12 cellular contexts compared by ENCODE assay signal in genomic region chr1:26360807-26361604, GRCh38. TPM values are rescaled to one million over a fixed set of nuclear protein-coding genes. Genes with fewer than 3 reads are reported as not detected.
A peak's percentile ranks its signal among the peaks of the same experiment; 100 is the strongest.
DNase-seq lines count a peak whose midpoint lies in the region; ATAC-seq, FAIRE-seq and TF ChIP-seq lines count a peak whose summit lies in the region.
"Had no signal": no experiment of that assay in that cellular context is flagged by ENCODE, and none has a peak within 500 bp of the region (broad histone marks: within the 10 kb centered on the region; RNA-seq: fewer than 3 reads in every experiment).

No MANE protein-coding gene starts in this region.

- peaks cover 22% of the 10 kb centered on the region for H3K4me1 ChIP-seq in PC-3 (ENCODE audit: insufficient read depth, low read length)
- no peaks in the 10 kb centered on the region for H3K4me1 ChIP-seq in endothelial cell of umbilical vein (ENCODE audit: control insufficient read depth, extremely low read depth, insufficient read depth, low read length)
- peaks cover 19 to 22% of the 10 kb centered on the region in 2 donors for H3K4me1 ChIP-seq in neuronal stem cell (ENCODE audit: control insufficient read depth in 2 of 2, insufficient read depth in 1 of 2, low read depth in 1 of 2, low read length in 2 of 2)
- H3K4me1 ChIP-seq in adrenal gland (replicated peaks in 1 of 2), result no peaks in the 10 kb centered on the region

- H3K36me3 ChIP-seq in PC-3 (ENCODE audit: low read depth, low read length) (no peaks in the 10 kb centered on the region), endothelial cell of umbilical vein (ENCODE audit: control insufficient read depth in 2 of 2, extremely low read depth in 1 of 2, insufficient read depth in 2 of 2, low read length in 2 of 2) (no peaks in the 10 kb centered on the region), neuronal stem cell (replicated peaks in 1 of 2; ENCODE audit: control insufficient read depth in 2 of 2, insufficient read depth in 2 of 2, low read length in 2 of 2) (no peaks in the 10 kb centered on the region), adrenal gland (replicated peaks in 1 of 2) (no peaks in the 10 kb centered on the region)

- peak overlapping the region; percentile 90 for H2AK5ac ChIP-seq in neuronal stem cell (ENCODE audit: low read depth, low read length)

- H3K9me3 ChIP-seq in PC-3 (ENCODE audit: low read length), result no peaks in the 10 kb centered on the region
- no peaks in the 10 kb centered on the region for H3K9me3 ChIP-seq in endothelial cell of umbilical vein (replicated peaks; ENCODE audit: control insufficient read depth, insufficient read depth, low read length)
- no peaks in the 10 kb centered on the region for H3K9me3 ChIP-seq in neuronal stem cell (replicated peaks in 1 of 2; ENCODE audit: control insufficient read depth in 2 of 2, insufficient read depth in 1 of 2, low read depth in 1 of 2, low read length in 2 of 2)
- H3K9me3 ChIP-seq in adrenal gland (replicated peaks in 1 of 3), result no peaks in the 10 kb centered on the region

- peak overlapping the region; percentile 85 for H2BK120ac ChIP-seq in neuronal stem cell (ENCODE audit: low read depth, low read length)

- peak overlapping the region; percentile 66 for H3K4ac ChIP-seq in neuronal stem cell (ENCODE audit: low read length)

- H3K4me3 ChIP-seq in PC-3 (ENCODE audit: low read length) (no peak overlapping the region), endothelial cell of umbilical vein (replicated peaks in 1 of 3; ENCODE audit: insufficient read depth in 1 of 3, low read depth in 1 of 3, low read length in 3 of 3) (no peak overlapping the region), neuronal stem cell (ENCODE audit: low read length in 2 of 2) (no peak overlapping the region), adrenal gland (no peak overlapping the region)

- FAIRE-seq in endothelial cell of umbilical vein (lab: Jason Lieb, UNC), result no peak

- peak overlapping the region; percentile 31; the same call in 1 of the 2 replicates for H3K4me2 ChIP-seq in PC-3 (ENCODE audit: low read length)
- no peak overlapping the region for H3K4me2 ChIP-seq in endothelial cell of umbilical vein (ENCODE audit: insufficient read depth, low read length)
- peak overlapping the region; percentile 79 for H3K4me2 ChIP-seq in neuronal stem cell (ENCODE audit: insufficient read depth, low read length, poor library complexity, severe bottlenecking)

- no peaks in the 10 kb centered on the region for H4K20me1 ChIP-seq in PC-3 (ENCODE audit: low read length)
- no peaks in the 10 kb centered on the region for H4K20me1 ChIP-seq in endothelial cell of umbilical vein (replicated peaks; ENCODE audit: control insufficient read depth, extremely low read depth, insufficient read depth, low read length)

- no peak overlapping the region for H3K14ac ChIP-seq in neuronal stem cell (ENCODE audit: low read length)

- H2AFZ ChIP-seq in PC-3 (ENCODE audit: low read length), result no peak overlapping the region
- peak overlapping the region; percentile 26 for H2AFZ ChIP-seq in endothelial cell of umbilical vein (ENCODE audit: low read depth, low read length)
- no peak overlapping the region for H2AFZ ChIP-seq in neuronal stem cell (ENCODE audit: low read length)

- H3K18ac ChIP-seq in neuronal stem cell (ENCODE audit: low read length), result peak overlapping the region; percentile 98

- WGBS in neuronal stem cell (ENCODE audit: extremely low coverage in 2 of 2, insufficient read length in 2 of 2, insufficient replicate concordance in 1 of 2), 2 donors, result no CpG with 5 or more reads among the region's 27 CpGs
- 67 to 71% (median 68%) methylated on average over 17 to 27 of the region's 27 CpGs for WGBS in adrenal gland, 4 donors

- TF ChIP-seq CTCF in PC-3 (conservative IDR thresholded peaks at IDR 0.05; ENCODE audit: low read depth, low read length), result no peak
- no peak for TF ChIP-seq CTCF in endothelial cell of umbilical vein (IDR thresholded peaks at IDR 0.05; ENCODE audit: extremely low read depth in 1 of 2, insufficient read depth in 1 of 2, low read depth in 1 of 2, low read length in 2 of 2)
- TF ChIP-seq CTCF in adrenal gland (IDR thresholded peaks at IDR 0.05), result no peak

- no peaks in the 10 kb centered on the region for H3K27me3 ChIP-seq in PC-3 (ENCODE audit: low read length)
- H3K27me3 ChIP-seq in endothelial cell of umbilical vein (ENCODE audit: control insufficient read depth in 2 of 2, insufficient read depth in 2 of 2, low read length in 2 of 2), result peaks cover 23 to 25% of the 10 kb centered on the region in 2 experiments
- peaks cover 0 to 15% (median 2%) of the 10 kb centered on the region in 3 experiments for H3K27me3 ChIP-seq in neuronal stem cell (ENCODE audit: control insufficient read depth in 3 of 3, insufficient read depth in 3 of 3, low read depth in 1 of 3, low read length in 3 of 3)
- H3K27me3 ChIP-seq in adrenal gland, result peaks cover 48% of the 10 kb centered on the region

- H3K27ac ChIP-seq in PC-3 (ENCODE audit: low read length) (no peak overlapping the region), endothelial cell of umbilical vein (ENCODE audit: insufficient read depth, low read depth, low read length) (no peak overlapping the region), neuronal stem cell (replicated peaks; ENCODE audit: low read length) (no peak overlapping the region), adrenal gland (no peak overlapping the region), substantia nigra (ENCODE audit: low read depth, low read length, poor library complexity, severe bottlenecking) (no peak overlapping the region)

- TF ChIP-seq POLR2A in endothelial cell of umbilical vein (IDR thresholded peaks at IDR 0.05; ENCODE audit: low read depth, low read length), result no peak
- TF ChIP-seq POLR2A in adrenal gland (IDR thresholded peaks at IDR 0.05), result no peak

- POLR2A ChIA-PET in PC-3 (lab: Charles Lee; ENCODE audit: unreplicated experiment) (no interaction called here), endothelial cell of umbilical vein (lab: Charles Lee) (no interaction called here)

- peak; percentile 36 for DNase-seq in ELF-1 (ENCODE audit: low read depth, low spot score)
- DNase-seq in PC-3, result no peak
- no peak for DNase-seq in endothelial cell of umbilical vein (ENCODE audit: low read depth, low spot score)
- no peak for DNase-seq in neuronal stem cell (ENCODE audit: low spot score)
- no peak for DNase-seq in adrenal gland
- no peak for DNase-seq in hippocampal formation (lab: John Stamatoyannopoulos, UW)
- DNase-seq in NCI-H2227 treated with DMSO at 0.1 percent for 48 hours (lab: John Stamatoyannopoulos, UW), result no peak
- DNase-seq in substantia nigra (lab: John Stamatoyannopoulos, UW), result no peak
- DNase-seq: NCI-H1436 treated with DMSO at 0.1 percent for 48 hours, SHP77 had no signal

- H3K79me1 ChIP-seq in neuronal stem cell (ENCODE audit: low read depth, low read length), result no peaks in the 10 kb centered on the region

- peak overlapping the region; percentile 29 for H4K8ac ChIP-seq in neuronal stem cell (ENCODE audit: low read depth, low read length)

- peak overlapping the region; percentile 96 for H2BK15ac ChIP-seq in neuronal stem cell (ENCODE audit: low read length)

- no peaks in the 10 kb centered on the region for H3F3A ChIP-seq in PC-3 (ENCODE audit: low read length, unreplicated experiment)

- ATAC-seq in PC-3, result no peak

- H3K9ac ChIP-seq in PC-3 (ENCODE audit: low read length) (no peak overlapping the region), endothelial cell of umbilical vein (replicated peaks; ENCODE audit: extremely low read depth, insufficient read depth, low read length) (no peak overlapping the region), neuronal stem cell (ENCODE audit: low read depth, low read length, poor library complexity) (peak overlapping the region; percentile 26)

- no TSS peak for BruUV-seq in PC-3 (replicated peaks; lab: Mats Ljungman, UMichigan)
- no TSS peak for BruUV-seq in endothelial cell of umbilical vein (replicated peaks; lab: Mats Ljungman, UMichigan)

- intact Hi-C loops in PC-3 (cut with micrococcal nuclease), result no loop called here
- intact Hi-C loops in endothelial cell of umbilical vein (cut with micrococcal nuclease), result loop anchor here (5.0 kb wide), 1 partner anchor 39 kb away; no protein-coding TSS in a partner anchor
- intact Hi-C loops in adrenal gland (cut with DNase I), result no loop called here

- H2BK5ac ChIP-seq in neuronal stem cell (ENCODE audit: low read length), result peak overlapping the region; percentile 68

- CTCF ChIA-PET in PC-3 (lab: Charles Lee), result no interaction called here
- CTCF ChIA-PET in endothelial cell of umbilical vein (lab: Charles Lee), result interaction anchor here (1.8 to 3.2 kb wide), 4 partner anchors 39 to 325 kb away, joined by 10 to 16 read pairs (median 12); no protein-coding TSS in a partner anchor

- no peaks in the 10 kb centered on the region for H3K9me1 ChIP-seq in endothelial cell of umbilical vein (replicated peaks; ENCODE audit: control insufficient read depth, extremely low read depth, insufficient read depth, low read length)

- dilution Hi-C loops in endothelial cell of umbilical vein (cut with MboI; ENCODE audit: extremely low pct_ligation_motif_present, low sequenced_read_pairs), result no loop called here

- H3K23ac ChIP-seq in neuronal stem cell (ENCODE audit: low read depth, low read length, poor library complexity), result peak overlapping the region; percentile 58

- no peaks in the 10 kb centered on the region for H3K9me2 ChIP-seq in PC-3 (replicated peaks; ENCODE audit: low read length)

- H4K91ac ChIP-seq in neuronal stem cell (ENCODE audit: low read depth, low read length, poor library complexity), result no peak overlapping the region

- H3K79me2 ChIP-seq in PC-3 (ENCODE audit: low read length), result no peaks in the 10 kb centered on the region
- H3K79me2 ChIP-seq in endothelial cell of umbilical vein (ENCODE audit: control insufficient read depth, insufficient read depth, low read length), result no peaks in the 10 kb centered on the region

- peak overlapping the region; percentile 87 for H2BK12ac ChIP-seq in neuronal stem cell (ENCODE audit: low read length)

RNA-seq across cellular contexts. Expression of gene CRYBG2, which starts 7.1 kb away (rescaled TPM):
- 15.3 and 16.1 TPM in 2 replicates for total RNA-seq in PC-3 (2014; rRNA removed)
- total RNA-seq in endothelial cell of umbilical vein, result not detected in 2 replicates
- not detected in 2 replicates for polyA plus RNA-seq in endothelial cell of umbilical vein
- polyA plus RNA-seq in endothelial cell of umbilical vein (2011; cell fraction: cytosol; rRNA removed), result not detected in 2 replicates
- not detected in 2 replicates for polyA plus RNA-seq in endothelial cell of umbilical vein (2011; cell fraction: nucleus; rRNA removed)
- polyA plus RNA-seq in endothelial cell of umbilical vein (2012), result not detected in 2 replicates
- polyA minus RNA-seq in endothelial cell of umbilical vein, result not detected in 2 replicates
- polyA minus RNA-seq in endothelial cell of umbilical vein (2011; cell fraction: cytosol; rRNA and poly(A)+ RNA removed), result 1.3 TPM
- not detected in 2 replicates for polyA minus RNA-seq in endothelial cell of umbilical vein (2011; cell fraction: nucleus; rRNA and poly(A)+ RNA removed)
- 7.8 TPM for polyA plus RNA-seq in neuronal stem cell (2013, experiment 1 of 2)
- polyA plus RNA-seq in neuronal stem cell (2013, experiment 2 of 2), result 9.1 TPM
- total RNA-seq in adrenal gland, result not detected
- polyA plus RNA-seq in adrenal gland, result under 1 TPM in 2 of 3 donors, not detected in 1; 0.20 to 0.48 TPM

RNA-seq across cellular contexts. Expression of gene ZNF683, which starts 11.5 kb away (rescaled TPM):
- not detected in 2 replicates for total RNA-seq in PC-3 (2014; rRNA removed)
- not detected in 2 replicates for total RNA-seq in endothelial cell of umbilical vein
- polyA plus RNA-seq in endothelial cell of umbilical vein, result not detected in 2 replicates
- polyA plus RNA-seq in endothelial cell of umbilical vein (2011; cell fraction: cytosol; rRNA removed), result not detected in 2 replicates
- not detected in 2 replicates for polyA plus RNA-seq in endothelial cell of umbilical vein (2011; cell fraction: nucleus; rRNA removed)
- not detected in 2 replicates for polyA plus RNA-seq in endothelial cell of umbilical vein (2012)
- polyA minus RNA-seq in endothelial cell of umbilical vein, result not detected in 2 replicates
- not detected for polyA minus RNA-seq in endothelial cell of umbilical vein (2011; cell fraction: cytosol; rRNA and poly(A)+ RNA removed)
- not detected in 2 replicates for polyA minus RNA-seq in endothelial cell of umbilical vein (2011; cell fraction: nucleus; rRNA and poly(A)+ RNA removed)
- not detected for polyA plus RNA-seq in neuronal stem cell (2013, experiment 1 of 2)
- not detected for polyA plus RNA-seq in neuronal stem cell (2013, experiment 2 of 2)
- total RNA-seq in adrenal gland, result under 1 TPM in 1 of 8 donors, not detected in 7; 0.25 TPM
- under 1 TPM in 2 of 3 donors, not detected in 1; 0.20 to 0.24 TPM for polyA plus RNA-seq in adrenal gland
- total RNA-seq: temporal lobe had no signal

RNA-seq across cellular contexts. Expression of gene CD52, which starts 43.2 kb away (rescaled TPM):
- total RNA-seq in PC-3 (2014; rRNA removed), result not detected in 2 replicates
- total RNA-seq in endothelial cell of umbilical vein, result not detected in 2 replicates
- not detected in 2 replicates for polyA plus RNA-seq in endothelial cell of umbilical vein
- polyA plus RNA-seq in endothelial cell of umbilical vein (2011; cell fraction: cytosol; rRNA removed), result not detected in 2 replicates
- polyA plus RNA-seq in endothelial cell of umbilical vein (2011; cell fraction: nucleus; rRNA removed), result not detected in 2 replicates
- not detected in 2 replicates for polyA plus RNA-seq in endothelial cell of umbilical vein (2012)
- polyA minus RNA-seq in endothelial cell of umbilical vein, result 1.1 and 2.9 TPM in 2 replicates
- not detected for polyA minus RNA-seq in endothelial cell of umbilical vein (2011; cell fraction: cytosol; rRNA and poly(A)+ RNA removed)
- not detected in 2 replicates for polyA minus RNA-seq in endothelial cell of umbilical vein (2011; cell fraction: nucleus; rRNA and poly(A)+ RNA removed)
- polyA plus RNA-seq in neuronal stem cell (2013, experiment 1 of 2), result 2.2 TPM
- polyA plus RNA-seq in neuronal stem cell (2013, experiment 2 of 2), result 1.7 TPM
- total RNA-seq in adrenal gland, result 1 to 10 TPM in 6 of 8 donors, not detected in 2; 3.8 to 8.9 (median 4.8) TPM
- 100 to 1,000 TPM in 1 of 3 donors, 10 to 100 TPM in 2; 13.6 to 239 (median 14.1) TPM for polyA plus RNA-seq in adrenal gland
- total RNA-seq: temporal lobe had no signal

RNA-seq across cellular contexts. Expression of gene LIN28A, which starts 49.6 kb away (rescaled TPM):
- total RNA-seq in PC-3 (2014; rRNA removed), result not detected in 2 replicates
- not detected in 2 replicates for total RNA-seq in endothelial cell of umbilical vein
- 0.10 and 0.11 TPM in 2 replicates for polyA plus RNA-seq in endothelial cell of umbilical vein
- 0.01 TPM in 1 of 2 replicates, not detected in the other for polyA plus RNA-seq in endothelial cell of umbilical vein (2011; cell fraction: cytosol; rRNA removed)
- not detected in 2 replicates for polyA plus RNA-seq in endothelial cell of umbilical vein (2011; cell fraction: nucleus; rRNA removed)
- not detected in 2 replicates for polyA plus RNA-seq in endothelial cell of umbilical vein (2012)
- not detected in 2 replicates for polyA minus RNA-seq in endothelial cell of umbilical vein
- polyA minus RNA-seq in endothelial cell of umbilical vein (2011; cell fraction: cytosol; rRNA and poly(A)+ RNA removed), result not detected
- polyA minus RNA-seq in endothelial cell of umbilical vein (2011; cell fraction: nucleus; rRNA and poly(A)+ RNA removed), result not detected in 2 replicates
- polyA plus RNA-seq in neuronal stem cell (2013, experiment 1 of 2), result 961 TPM
- polyA plus RNA-seq in neuronal stem cell (2013, experiment 2 of 2), result 962 TPM
- 1 to 10 TPM in 1 of 8 donors, under 1 TPM in 2, not detected in 5; 0.23 to 1.2 (median 0.72) TPM for total RNA-seq in adrenal gland
- polyA plus RNA-seq in adrenal gland, result not detected
- total RNA-seq: liver, temporal lobe had no signal
- polyA plus RNA-seq: liver had no signal

RNA-seq across cellular contexts. Expression of gene UBXN11, which starts 54.6 kb away (rescaled TPM):
- total RNA-seq in PC-3 (2014; rRNA removed) (19.4 and 24.6 TPM in 2 replicates), endothelial cell of umbilical vein (11.9 and 15.6 TPM in 2 replicates), adrenal gland (10 to 100 TPM in 6 of 8 donors, 1 to 10 TPM in 2; 5.3 to 28.5 (median 13.7) TPM)
- polyA plus RNA-seq in endothelial cell of umbilical vein (14.6 and 14.8 TPM in 2 replicates), adrenal gland (100 to 1,000 TPM in 1 of 3 donors, 10 to 100 TPM in 1, 1 to 10 TPM in 1; 5.9 to 154 (median 53.1) TPM)
- 6.9 and 10.7 TPM in 2 replicates for polyA plus RNA-seq in endothelial cell of umbilical vein (2011; cell fraction: cytosol; rRNA removed)
- 87.9 and 92.8 TPM in 2 replicates for polyA plus RNA-seq in endothelial cell of umbilical vein (2011; cell fraction: nucleus; rRNA removed)
- 8.7 and 8.9 TPM in 2 replicates for polyA plus RNA-seq in endothelial cell of umbilical vein (2012)
- polyA minus RNA-seq in endothelial cell of umbilical vein, result 11.1 and 13.5 TPM in 2 replicates
- polyA minus RNA-seq in endothelial cell of umbilical vein (2011; cell fraction: cytosol; rRNA and poly(A)+ RNA removed), result 19.5 TPM
- 10.3 and 17.6 TPM in 2 replicates for polyA minus RNA-seq in endothelial cell of umbilical vein (2011; cell fraction: nucleus; rRNA and poly(A)+ RNA removed)
- 14.9 TPM for polyA plus RNA-seq in neuronal stem cell (2013, experiment 1 of 2)
- 13.6 TPM for polyA plus RNA-seq in neuronal stem cell (2013, experiment 2 of 2)

Comparison
In these comparisons a context has a peak if more than half of its experiments do, and no peak if none do; other contexts are left out.
1. RNA of gene CRYBG2, which starts 7.1 kb away (total RNA-seq): 15.3 to 16.1 TPM in PC-3; not detected in endothelial cell of umbilical vein and not detected in adrenal gland; every median in the first group is over 10 times any median in the second.